ENCODE assay signal across 10 cellular contexts in genomic region chr1:21326861-21327344, GRCh38. TPM values are rescaled to one million over a fixed set of nuclear protein-coding genes. Genes with fewer than 3 reads are reported as not detected.
DNase-seq lines count a peak whose midpoint lies in the region; FAIRE-seq and TF ChIP-seq lines count a peak whose summit lies in the region.
"Had no signal": no experiment of that assay in that cellular context is flagged by ENCODE, and none has a peak within 500 bp of the region (broad histone marks: within the 10 kb centered on the region; RNA-seq: fewer than 3 reads in every experiment).

No MANE protein-coding gene starts in this region.

- no peaks in the 10 kb centered on the region for H3K27me3 Mint-ChIP-seq in activated naive CD8-positive, alpha-beta T cell treated with anti-CD3 and anti-CD28 coated beads for 36 hours

- peak overlapping the region; percentile 88 for H3K27ac Mint-ChIP-seq in activated naive CD8-positive, alpha-beta T cell treated with anti-CD3 and anti-CD28 coated beads for 36 hours

- peaks cover 88% of the 10 kb centered on the region for H3K4me1 Mint-ChIP-seq in activated naive CD8-positive, alpha-beta T cell treated with anti-CD3 and anti-CD28 coated beads for 36 hours

- no peaks in the 10 kb centered on the region for H3K9me3 ChIP-seq in right atrium auricular region
- H3K9me3 ChIP-seq in skeletal muscle tissue (ENCODE audit: control insufficient read depth in 3 of 3, low read length in 3 of 3): no peaks in the 10 kb centered on the region

- H3K36me3 ChIP-seq in H7 (replicated peaks; ENCODE audit: control insufficient read depth, insufficient read depth, low read length): no peaks in the 10 kb centered on the region
- no peaks in the 10 kb centered on the region for H3K36me3 ChIP-seq in right atrium auricular region
- no peaks in the 10 kb centered on the region for H3K36me3 ChIP-seq in skeletal muscle tissue (ENCODE audit: control insufficient read depth in 3 of 3, insufficient read depth in 3 of 3, low read length in 3 of 3)

- H3K27me3 ChIP-seq in H7 (ENCODE audit: control insufficient read depth, insufficient read depth, low read length): no peaks in the 10 kb centered on the region
- no peaks in the 10 kb centered on the region for H3K27me3 ChIP-seq in right atrium auricular region
- H3K27me3 ChIP-seq in skeletal muscle tissue (ENCODE audit: control insufficient read depth in 3 of 3, insufficient read depth in 3 of 3, low read length in 3 of 3): peaks cover 0 to 5% (median 0%) of the 10 kb centered on the region in 3 donors

- no peak for TF ChIP-seq CTCF in right atrium auricular region (IDR thresholded peaks at IDR 0.05)

- no peak for FAIRE-seq in HTR-8/SVneo (lab: Jason Lieb, UNC)

- peaks cover 27% of the 10 kb centered on the region for H3K36me3 Mint-ChIP-seq in activated naive CD8-positive, alpha-beta T cell treated with anti-CD3 and anti-CD28 coated beads for 36 hours

- H3K4me3 Mint-ChIP-seq in activated naive CD8-positive, alpha-beta T cell treated with anti-CD3 and anti-CD28 coated beads for 36 hours: no peak overlapping the region

- H3K27ac ChIP-seq in right atrium auricular region (peak overlapping the region; percentile 88 to 94), skeletal muscle tissue (ENCODE audit: low read depth, low read length) (peak overlapping the region; percentile 66)

- peaks cover 5 to 69% of the 10 kb centered on the region in 2 donors for H3K4me1 ChIP-seq in right atrium auricular region
- H3K4me1 ChIP-seq in skeletal muscle tissue (ENCODE audit: control insufficient read depth in 3 of 3, insufficient read depth in 3 of 3, low read length in 3 of 3): peaks cover 48 to 58% (median 56%) of the 10 kb centered on the region in 3 donors

- no peak overlapping the region for H3K4me3 ChIP-seq in H7 (ENCODE audit: insufficient read depth, low read depth, low read length)
- H3K4me3 ChIP-seq in right atrium auricular region: no peak overlapping the region
- H3K4me3 ChIP-seq in skeletal muscle tissue (ENCODE audit: low read length in 3 of 3): no peak overlapping the region

- peak overlapping the region in 1 of 3 donors; percentile 33 for H3K9ac ChIP-seq in skeletal muscle tissue (ENCODE audit: low read depth in 1 of 3, low read length in 3 of 3)

- DNase-seq in H7 (peak; percentile 55), right atrium auricular region (ENCODE audit: low spot score) (no peak), HTR-8/SVneo (ENCODE audit: insufficient read length, low spot score) (no peak), cerebellar nuclear complex (lab: John Stamatoyannopoulos, UW) (no peak)
- no peak for DNase-seq in activated naive CD8-positive, alpha-beta T cell treated with anti-CD3 and anti-CD28 coated beads for 36 hours
- no peak for DNase-seq in stimulated activated CD4-positive, alpha-beta T cell treated with anti-CD3 and anti-CD28 coated beads, Interleukin-4, amount 100 ng/mL, for 4 hours
- DNase-seq in stimulated activated CD4-positive, alpha-beta T cell treated with anti-CD3 and anti-CD28 coated beads, Interleukin-2, amount 100 ng/mL, for 48 hours: no peak
- DNase-seq: activated CD4-positive, alpha-beta T cell treated with anti-CD3 and anti-CD28 coated beads for 1 hour; stimulated activated CD4-positive, alpha-beta T cell treated with anti-CD3 and anti-CD28 coated beads, Interleukin-4, amount 100 ng/mL, for 1 hour had no signal

- no peaks in the 10 kb centered on the region for H3K9me3 Mint-ChIP-seq in activated naive CD8-positive, alpha-beta T cell treated with anti-CD3 and anti-CD28 coated beads for 36 hours

RNA-seq across cellular contexts. Expression of gene ECE1, which starts 36.6 kb away (rescaled TPM):
- 46.4 and 53.8 TPM in 2 replicates for total RNA-seq in H7 (2014; rRNA removed; shearing (Covaris generic))
- total RNA-seq in activated naive CD8-positive, alpha-beta T cell treated with anti-CD3 and anti-CD28 coated beads for 36 hours: 100 to 1,000 TPM in 1 of 2 experiments, 10 to 100 TPM in 1; 95.6 to 101 TPM
- total RNA-seq in right atrium auricular region (100 to 1,000 TPM in 1 of 2 donors, 10 to 100 TPM in 1; 83.7 to 152 TPM), skeletal muscle tissue (25.6 TPM)
